In the genomic region with DNA sequence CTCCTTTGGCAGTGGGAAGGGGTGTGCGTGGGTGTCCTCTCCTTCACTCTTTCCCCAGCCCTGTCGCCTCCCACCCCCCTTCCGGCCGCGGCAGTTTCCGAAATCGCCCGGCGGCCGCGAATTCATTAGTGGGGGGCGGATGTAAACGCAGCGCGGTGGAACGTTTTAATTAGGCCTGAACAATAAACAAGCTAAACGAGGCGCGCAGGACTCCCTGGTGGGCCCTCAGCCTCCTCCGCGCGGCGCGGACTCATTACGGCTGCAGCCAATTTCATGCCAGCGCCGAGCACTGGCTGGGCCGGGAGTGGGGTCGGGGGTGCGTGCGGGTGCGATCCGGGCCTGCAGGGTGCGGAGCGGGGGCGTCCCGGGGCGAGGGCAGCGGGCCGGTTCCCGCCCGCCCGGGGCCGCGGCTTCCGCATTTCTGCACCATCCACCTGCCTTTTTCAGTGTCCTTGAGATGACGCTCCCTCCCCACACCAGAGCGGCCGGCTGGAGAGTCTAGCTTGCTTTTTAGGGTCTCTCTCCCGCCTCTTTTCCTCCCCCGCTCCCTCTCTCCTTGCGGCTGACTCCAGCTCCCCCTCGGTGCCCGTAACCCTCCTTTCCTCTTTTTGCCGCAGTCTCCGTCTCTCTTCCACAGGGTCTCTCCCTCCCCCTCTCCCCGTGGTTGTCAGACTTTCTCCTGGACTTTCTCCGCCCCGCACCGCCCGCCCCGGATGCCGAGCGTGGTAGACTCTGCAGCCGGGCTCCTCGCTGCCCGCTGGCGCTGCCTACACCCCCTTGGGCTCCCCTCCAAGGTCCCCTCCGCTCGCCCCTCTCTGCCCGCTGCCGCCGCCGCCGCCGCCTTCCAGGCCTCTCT, we compare ENCODE assay signal across 8 cellular contexts. TPM values are rescaled to one million over a fixed set of nuclear protein-coding genes. Genes with fewer than 3 reads are reported as not detected.
DNase-seq lines count a peak whose midpoint lies in the region; ATAC-seq and TF ChIP-seq lines count a peak whose summit lies in the region.

A gene (minus strand): TSS at position 644 of the 856 bp plus-strand sequence.

- POLR2A ChIA-PET in activated naive CD8-positive, alpha-beta T cell treated with anti-CD3 and anti-CD28 coated beads, Interleukin-2, amount 10 ng/mL, durations not matched to agents 7 days and 5 days (lab: Charles Lee): no interaction called here

- peaks cover 8% of the 10 kb centered on the region for H3K27me3 Mint-ChIP-seq in activated naive CD8-positive, alpha-beta T cell treated with anti-CD3 and anti-CD28 coated beads, Interleukin-2, amount 10 ng/mL, durations not matched to agents 7 days and 5 days
- no peaks in the 10 kb centered on the region for H3K27me3 Mint-ChIP-seq in stimulated activated naive B cell treated with anti-CD40 and anti-IgM and Interleukin-4, amounts not matched to agents 10 μg/mL and 1 μg/mL and 100 μg/mL, for 72 hours

- H3K27ac Mint-ChIP-seq in activated naive CD8-positive, alpha-beta T cell treated with anti-CD3 and anti-CD28 coated beads, Interleukin-2, amount 10 ng/mL, durations not matched to agents 7 days and 5 days: peak within 1 kb of the TSS; percentile 30
- H3K27ac Mint-ChIP-seq in stimulated activated naive B cell treated with anti-CD40 and anti-IgM and Interleukin-4, amounts not matched to agents 10 μg/mL and 1 μg/mL and 100 μg/mL, for 72 hours: no peak within 1 kb of the TSS

- no peaks in the 10 kb centered on the region for H3K9me3 Mint-ChIP-seq in activated naive CD8-positive, alpha-beta T cell treated with anti-CD3 and anti-CD28 coated beads, Interleukin-2, amount 10 ng/mL, durations not matched to agents 7 days and 5 days
- no peaks in the 10 kb centered on the region for H3K9me3 Mint-ChIP-seq in stimulated activated naive B cell treated with anti-CD40 and anti-IgM and Interleukin-4, amounts not matched to agents 10 μg/mL and 1 μg/mL and 100 μg/mL, for 72 hours

- H3K36me3 Mint-ChIP-seq in activated naive CD8-positive, alpha-beta T cell treated with anti-CD3 and anti-CD28 coated beads, Interleukin-2, amount 10 ng/mL, durations not matched to agents 7 days and 5 days: no peaks in the 10 kb centered on the region
- H3K36me3 Mint-ChIP-seq in stimulated activated naive B cell treated with anti-CD40 and anti-IgM and Interleukin-4, amounts not matched to agents 10 μg/mL and 1 μg/mL and 100 μg/mL, for 72 hours: no peaks in the 10 kb centered on the region

- TF ChIP-seq CTCF in NB4 (IDR thresholded peaks at IDR 0.05; ENCODE audit: low read depth, low read length): no peak

- peak; percentile 44 for ATAC-seq in activated naive CD8-positive, alpha-beta T cell treated with anti-CD3 and anti-CD28 coated beads, Interleukin-2, amount 10 ng/mL, durations not matched to agents 7 days and 5 days (ENCODE audit: low read depth)
- peak; percentile 58 to 62 for ATAC-seq in stimulated activated naive B cell treated with anti-CD40 and anti-IgM and Interleukin-4, amounts not matched to agents 10 μg/mL and 1 μg/mL and 100 μg/mL, for 72 hours (replicated peaks)
- ATAC-seq in GM18517 (IDR thresholded peaks at IDR 0.05; ENCODE audit: unreplicated experiment): no peak

- peaks cover 9% of the 10 kb centered on the region for H3K4me1 Mint-ChIP-seq in activated naive CD8-positive, alpha-beta T cell treated with anti-CD3 and anti-CD28 coated beads, Interleukin-2, amount 10 ng/mL, durations not matched to agents 7 days and 5 days
- peaks cover 0 to 22% of the 10 kb centered on the region in 2 donors for H3K4me1 Mint-ChIP-seq in stimulated activated naive B cell treated with anti-CD40 and anti-IgM and Interleukin-4, amounts not matched to agents 10 μg/mL and 1 μg/mL and 100 μg/mL, for 72 hours

- H3K9me3 ChIP-seq in iPS-18c (ENCODE audit: control insufficient read depth, insufficient read depth, low read length): no peaks in the 10 kb centered on the region

- peak; percentile 74 for DNase-seq in activated CD8-positive, alpha-beta memory T cell treated with anti-CD3 and anti-CD28 coated beads for 24 hours
- no peak for DNase-seq in activated CD8-positive, alpha-beta memory T cell treated with anti-CD3 and anti-CD28 coated beads, Interleukin-2, amount 50 U/mL, for 48 hours
- DNase-seq in NB4 (ENCODE audit: low read depth): peak; percentile 97
- peak; percentile 66 for DNase-seq in activated naive CD8-positive, alpha-beta T cell treated with anti-CD3 and anti-CD28 coated beads, Interleukin-2, amount 10 ng/mL, durations not matched to agents 7 days and 5 days
- peak; percentile 58 for DNase-seq in stimulated activated naive B cell treated with anti-CD40 and anti-IgM and Interleukin-4, amounts not matched to agents 10 μg/mL and 1 μg/mL and 100 μg/mL, for 72 hours
- DNase-seq in SKM-1 (lab: John Stamatoyannopoulos, UW; ENCODE audit: unreplicated experiment): no peak

- H3K4me3 Mint-ChIP-seq in activated naive CD8-positive, alpha-beta T cell treated with anti-CD3 and anti-CD28 coated beads, Interleukin-2, amount 10 ng/mL, durations not matched to agents 7 days and 5 days: no peak within 1 kb of the TSS
- H3K4me3 Mint-ChIP-seq in stimulated activated naive B cell treated with anti-CD40 and anti-IgM and Interleukin-4, amounts not matched to agents 10 μg/mL and 1 μg/mL and 100 μg/mL, for 72 hours: no peak within 1 kb of the TSS

- TF ChIP-seq POLR2A in NB4 (IDR thresholded peaks at IDR 0.05; ENCODE audit: extremely low read depth, insufficient read length): peak; percentile 15

- peak within 1 kb of the TSS; percentile 70 for H3K4me3 ChIP-seq in NB4 (ENCODE audit: low read depth, low read length)
- peak within 1 kb of the TSS; percentile 63 for H3K4me3 ChIP-seq in iPS-18c (ENCODE audit: insufficient read depth, low read depth, low read length)

RNA-seq across cellular contexts. Expression of the gene that starts here (rescaled TPM):
- not detected for total RNA-seq in activated naive CD8-positive, alpha-beta T cell treated with anti-CD3 and anti-CD28 coated beads, Interleukin-2, amount 10 ng/mL, durations not matched to agents 7 days and 5 days

Comparison
In these comparisons a context has a peak if more than half of its experiments do, and no peak if none do; other contexts are left out.
1. DNase-seq: peak in activated CD8-positive, alpha-beta memory T cell treated with anti-CD3 and anti-CD28 coated beads for 24 hours (single experiment), NB4 (single experiment) and stimulated activated naive B cell treated with anti-CD40 and anti-IgM and Interleukin-4, amounts not matched to agents 10 μg/mL and 1 μg/mL and 100 μg/mL, for 72 hours (single experiment); none in activated CD8-positive, alpha-beta memory T cell treated with anti-CD3 and anti-CD28 coated beads, Interleukin-2, amount 50 U/mL, for 48 hours (single experiment) and SKM-1 (single experiment).
2. Peak in DNase-seq and ATAC-seq in activated naive CD8-positive, alpha-beta T cell treated with anti-CD3 and anti-CD28 coated beads, Interleukin-2, amount 10 ng/mL, durations not matched to agents 7 days and 5 days; RNA of the gene not detected or under 1 TPM.